8 cellular contexts compared by ENCODE assay signal in genomic region chr5:135457424-135458071, GRCh38. TPM values are rescaled to one million over a fixed set of nuclear protein-coding genes. Genes with fewer than 3 reads are reported as not detected.
DNase-seq lines count a peak whose midpoint lies in the region; ATAC-seq and TF ChIP-seq lines count a peak whose summit lies in the region.

No MANE protein-coding gene starts in this region.

- peak; percentile 82 for TF ChIP-seq CTCF in Calu3 (IDR thresholded peaks at IDR 0.05; ENCODE audit: unreplicated experiment)
- TF ChIP-seq CTCF in RWPE2 (IDR thresholded peaks at IDR 0.05; ENCODE audit: poor library complexity, severe bottlenecking): peak; percentile 92

- H3K9me3 Mint-ChIP-seq in Calu3 (ENCODE audit: low read depth, unreplicated experiment): no peaks in the 10 kb centered on the region

- H3K4me3 ChIP-seq in RWPE2 (ENCODE audit: severe bottlenecking): no peak overlapping the region

- H3K9me3 ChIP-seq in RWPE2 (ENCODE audit: severe bottlenecking): no peaks in the 10 kb centered on the region

- no peaks in the 10 kb centered on the region for H3K36me3 Mint-ChIP-seq in Calu3 (ENCODE audit: insufficient read depth, unreplicated experiment)

- no peak overlapping the region for H3K27ac ChIP-seq in RWPE2 (ENCODE audit: poor library complexity, severe bottlenecking)

- no TSS peak for BruUV-seq in Calu3 (replicated peaks; lab: Mats Ljungman, UMichigan)

- H3K27me3 ChIP-seq in RWPE2 (ENCODE audit: insufficient read depth, poor library complexity, severe bottlenecking): no peaks in the 10 kb centered on the region

- H3K4me1 ChIP-seq in RWPE2 (ENCODE audit: insufficient read depth, poor library complexity, severe bottlenecking): peaks cover 9% of the 10 kb centered on the region

- peaks cover 48% of the 10 kb centered on the region for H3K27me3 Mint-ChIP-seq in Calu3 (ENCODE audit: unreplicated experiment)

- H3K36me3 ChIP-seq in RWPE2 (ENCODE audit: low read depth): no peaks in the 10 kb centered on the region

- DNase-seq in Calu3: peak; percentile 82
- DNase-seq in HUDEP-2 (lab: John Stamatoyannopoulos, UW; ENCODE audit: unreplicated experiment in 76 of 76): peak in 74 of 76 experiments; percentile 27 to 90 (median 72)
- DNase-seq in RWPE2 (ENCODE audit: low spot score): peak; percentile 66
- DNase-seq in activated effector memory CD4-positive, alpha-beta T cell treated with anti-CD3 and anti-CD28 coated beads, Interleukin-2, amount 50 U/mL, for 16 hours: peak; percentile 84
- DNase-seq in Right ventricle myocardium superior: peak; percentile 79
- DNase-seq in pulmonary artery endothelial cell (ENCODE audit: low read depth, low spot score): peak; percentile 19

- ATAC-seq in GM21360 (IDR thresholded peaks at IDR 0.05; ENCODE audit: unreplicated experiment): peak; percentile 63
- peak; percentile 44; the same call in 2 of the 3 replicates for ATAC-seq in RWPE2 (ENCODE audit: low read depth)
- peak; percentile 76 for ATAC-seq in Right ventricle myocardium superior (ENCODE audit: poor library complexity)
- ATAC-seq in HG02970 (IDR thresholded peaks at IDR 0.05; ENCODE audit: low FRiP score, unreplicated experiment): no peak

- H3K4me3 Mint-ChIP-seq in Calu3 (ENCODE audit: low read depth, unreplicated experiment): no peak overlapping the region

- H3K4me1 Mint-ChIP-seq in Calu3 (ENCODE audit: low read depth, unreplicated experiment): peaks cover 15% of the 10 kb centered on the region

- H3K27ac Mint-ChIP-seq in Calu3 (ENCODE audit: unreplicated experiment): no peak overlapping the region

- intact Hi-C loops in Calu3 (cut with micrococcal nuclease; ENCODE audit: unreplicated experiment) (no loop called here), Right ventricle myocardium superior (cut with DNase I) (no loop called here)

- CTCF ChIA-PET in Calu3 (lab: Charles Lee): interaction anchor here (0.6 to 2.9 kb wide), 12 partner anchors 9 to 109 kb away, joined by 3 to 21 read pairs (median 5); no protein-coding TSS in a partner anchor

RNA-seq across cellular contexts. Expression of gene TIFAB, which starts 5.4 kb away (rescaled TPM):
- total RNA-seq in Calu3 (2022): not detected in 2 replicates
- not detected for total RNA-seq in Right ventricle myocardium superior
- total RNA-seq in pulmonary artery endothelial cell: not detected in 2 replicates

RNA-seq across cellular contexts. Expression of gene DCANP1, which starts 10.4 kb away (rescaled TPM):
- not detected in 2 replicates for total RNA-seq in Calu3 (2022)
- total RNA-seq in Right ventricle myocardium superior: not detected
- total RNA-seq in pulmonary artery endothelial cell: not detected in 2 replicates

RNA-seq across cellular contexts. Expression of gene MACROH2A1, which starts 58.5 kb away (rescaled TPM):
- total RNA-seq in Calu3 (2022) (365 and 368 TPM in 2 replicates), Right ventricle myocardium superior (102 TPM), pulmonary artery endothelial cell (187 and 194 TPM in 2 replicates)

Comparison
In these comparisons a context has a peak if more than half of its experiments do, and no peak if none do; other contexts are left out.
1. DNase-seq: peak in every context shown above with its lines; median percentile 84 in activated effector memory CD4-positive, alpha-beta T cell treated with anti-CD3 and anti-CD28 coated beads, Interleukin-2, amount 50 U/mL, for 16 hours; 82 in Calu3; 79 in Right ventricle myocardium superior; 72 in HUDEP-2; 66 in RWPE2; 19 in pulmonary artery endothelial cell.